In the genomic region with DNA sequence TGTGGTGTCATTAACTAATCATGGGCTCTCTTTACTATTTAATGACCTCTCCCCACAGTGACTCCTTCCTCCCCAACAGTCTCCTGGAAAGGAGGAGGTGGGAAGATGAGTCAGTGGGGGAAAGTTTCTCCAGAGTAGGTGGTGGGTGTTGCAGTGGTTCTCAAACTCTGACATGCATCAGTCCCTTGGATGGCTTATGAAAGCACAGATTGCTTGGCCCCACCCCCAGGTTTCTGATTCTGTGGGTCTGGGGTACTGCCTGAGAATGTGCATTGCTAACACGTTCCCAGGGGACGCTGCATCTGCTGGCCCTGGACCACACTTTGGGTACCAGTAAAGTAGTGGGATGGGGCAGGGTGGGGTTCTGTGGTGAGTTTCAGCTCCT, we compare ENCODE assay signal across 9 cellular contexts. TPM values are rescaled to one million over a fixed set of nuclear protein-coding genes. Genes with fewer than 3 reads are reported as not detected.
DNase-seq lines count a peak whose midpoint lies in the region; ATAC-seq and TF ChIP-seq lines count a peak whose summit lies in the region.
"Had no signal": no experiment of that assay in that cellular context is flagged by ENCODE, and none has a peak within 500 bp of the region (broad histone marks: within the 10 kb centered on the region; RNA-seq: fewer than 3 reads in every experiment).

No MANE protein-coding gene starts in this region.

- peak overlapping the region; percentile 96 for H3K27ac Mint-ChIP-seq in activated T-helper 1 cell treated with anti-CD3 and anti-CD28 coated beads, Interleukin-12 subunit alpha, Interleukin-12 subunit beta, Interleukin-2, Interleukin-4 antibody, amounts not matched to agents 30 ng/mL and 10 ng/mL and 1 ng/mL, durations not matched to agents 14 hours and 24 hours and 36 hours
- H3K27ac Mint-ChIP-seq in memory B cell = peak overlapping the region; percentile 77

- intact Hi-C loops in activated T-helper 1 cell treated with anti-CD3 and anti-CD28 coated beads, Interleukin-12 subunit alpha, Interleukin-12 subunit beta, Interleukin-2, Interleukin-4 antibody, amounts not matched to agents 30 ng/mL and 10 ng/mL and 1 ng/mL, durations not matched to agents 14 hours and 24 hours and 36 hours (cut with micrococcal nuclease) = loop anchor here (1.0 to 2.0 kb wide), 2 partner anchors 10 to 288 kb away; a partner anchor contains a TSS

- H3K4me1 Mint-ChIP-seq in activated T-helper 1 cell treated with anti-CD3 and anti-CD28 coated beads, Interleukin-12 subunit alpha, Interleukin-12 subunit beta, Interleukin-2, Interleukin-4 antibody, amounts not matched to agents 30 ng/mL and 10 ng/mL and 1 ng/mL, durations not matched to agents 14 hours and 24 hours and 36 hours (ENCODE audit: low read depth) = peaks cover 91% of the 10 kb centered on the region
- H3K4me1 Mint-ChIP-seq in memory B cell = peaks cover 79% of the 10 kb centered on the region

- peak; percentile 24 for ATAC-seq in HG02623 (IDR thresholded peaks at IDR 0.05; ENCODE audit: unreplicated experiment)
- ATAC-seq in memory B cell (ENCODE audit: low read depth) = no peak
- no peak for ATAC-seq in HG03571 (IDR thresholded peaks at IDR 0.05; ENCODE audit: unreplicated experiment)
- no peak for ATAC-seq in GM19467 (IDR thresholded peaks at IDR 0.05; ENCODE audit: unreplicated experiment)
- ATAC-seq: right cardiac atrium had no signal

- POLR2A ChIA-PET in AG04450 (lab: Yijun Ruan, JAX) = interaction anchor here (0.8 to 1.2 kb wide), 6 partner anchors 9 to 32 kb away, joined by 3 to 6 read pairs (median 5); a partner anchor contains a TSS

- H3K27me3 ChIP-seq in AG04450 (ENCODE audit: control insufficient read depth, insufficient read depth, low read length) = no peaks in the 10 kb centered on the region

- H3K9me3 Mint-ChIP-seq in activated T-helper 1 cell treated with anti-CD3 and anti-CD28 coated beads, Interleukin-12 subunit alpha, Interleukin-12 subunit beta, Interleukin-2, Interleukin-4 antibody, amounts not matched to agents 30 ng/mL and 10 ng/mL and 1 ng/mL, durations not matched to agents 14 hours and 24 hours and 36 hours = no peaks in the 10 kb centered on the region
- no peaks in the 10 kb centered on the region for H3K9me3 Mint-ChIP-seq in memory B cell

- no peak for TF ChIP-seq CTCF in AG04450 (IDR thresholded peaks at IDR 0.05; ENCODE audit: low read depth, low read length)

- CTCF ChIA-PET in AG04450 (lab: Charles Lee) = interaction anchor here (0.8 kb wide), 1 partner anchor 11 kb away, joined by 3 read pairs; no protein-coding TSS in a partner anchor

- no peaks in the 10 kb centered on the region; the same call in 1 of the 2 replicates for H3K9me3 ChIP-seq in AG04450 (ENCODE audit: control insufficient read depth, insufficient read depth, low read length)

- H3K36me3 Mint-ChIP-seq in activated T-helper 1 cell treated with anti-CD3 and anti-CD28 coated beads, Interleukin-12 subunit alpha, Interleukin-12 subunit beta, Interleukin-2, Interleukin-4 antibody, amounts not matched to agents 30 ng/mL and 10 ng/mL and 1 ng/mL, durations not matched to agents 14 hours and 24 hours and 36 hours (ENCODE audit: low read depth) = peaks cover 70% of the 10 kb centered on the region
- peaks cover 16% of the 10 kb centered on the region for H3K36me3 Mint-ChIP-seq in memory B cell

- no peaks in the 10 kb centered on the region for H3K27me3 Mint-ChIP-seq in activated T-helper 1 cell treated with anti-CD3 and anti-CD28 coated beads, Interleukin-12 subunit alpha, Interleukin-12 subunit beta, Interleukin-2, Interleukin-4 antibody, amounts not matched to agents 30 ng/mL and 10 ng/mL and 1 ng/mL, durations not matched to agents 14 hours and 24 hours and 36 hours (ENCODE audit: insufficient read depth)
- H3K27me3 Mint-ChIP-seq in memory B cell = no peaks in the 10 kb centered on the region

- no peak overlapping the region for H3K4me3 ChIP-seq in AG04450 (ENCODE audit: low read depth, low read length)

- DNase-seq in AG04450 (ENCODE audit: low read depth, low spot score) (no peak), memory B cell (ENCODE audit: low spot score in 2 of 2) (no peak), NCI-H146 (lab: John Stamatoyannopoulos, UW) (no peak), hypothalamus (lab: John Stamatoyannopoulos, UW) (no peak)
- DNase-seq in activated T-helper 1 cell treated with anti-CD3 and anti-CD28 coated beads, Interleukin-12 subunit alpha, Interleukin-12 subunit beta, Interleukin-2, Interleukin-4 antibody, amounts not matched to agents 30 ng/mL and 10 ng/mL and 1 ng/mL, durations not matched to agents 14 hours and 24 hours and 36 hours (ENCODE audit: low spot score) = no peak

- H3K4me3 Mint-ChIP-seq in activated T-helper 1 cell treated with anti-CD3 and anti-CD28 coated beads, Interleukin-12 subunit alpha, Interleukin-12 subunit beta, Interleukin-2, Interleukin-4 antibody, amounts not matched to agents 30 ng/mL and 10 ng/mL and 1 ng/mL, durations not matched to agents 14 hours and 24 hours and 36 hours = peak overlapping the region; percentile 82
- H3K4me3 Mint-ChIP-seq in memory B cell = peak overlapping the region; percentile 57

- H3K27ac ChIP-seq in AG04450 (ENCODE audit: low read depth, low read length) = peak overlapping the region; percentile 98

RNA-seq across cellular contexts. Expression of a gene that starts 9.8 kb away (rescaled TPM):
- 49.3 and 62.0 TPM in 2 replicates for polyA plus RNA-seq in AG04450 (2011; rRNA removed)
- polyA minus RNA-seq in AG04450 (2011; rRNA and poly(A)+ RNA removed) = 41.5 and 59.4 TPM in 2 replicates
- total RNA-seq in activated T-helper 1 cell treated with anti-CD3 and anti-CD28 coated beads, Interleukin-12 subunit alpha, Interleukin-12 subunit beta, Interleukin-2, Interleukin-4 antibody, amounts not matched to agents 30 ng/mL and 10 ng/mL and 1 ng/mL, durations not matched to agents 14 hours and 24 hours and 36 hours = 499 and 500 TPM in 2 replicates
